31 cellular contexts compared by ENCODE assay signal in the genomic region with DNA sequence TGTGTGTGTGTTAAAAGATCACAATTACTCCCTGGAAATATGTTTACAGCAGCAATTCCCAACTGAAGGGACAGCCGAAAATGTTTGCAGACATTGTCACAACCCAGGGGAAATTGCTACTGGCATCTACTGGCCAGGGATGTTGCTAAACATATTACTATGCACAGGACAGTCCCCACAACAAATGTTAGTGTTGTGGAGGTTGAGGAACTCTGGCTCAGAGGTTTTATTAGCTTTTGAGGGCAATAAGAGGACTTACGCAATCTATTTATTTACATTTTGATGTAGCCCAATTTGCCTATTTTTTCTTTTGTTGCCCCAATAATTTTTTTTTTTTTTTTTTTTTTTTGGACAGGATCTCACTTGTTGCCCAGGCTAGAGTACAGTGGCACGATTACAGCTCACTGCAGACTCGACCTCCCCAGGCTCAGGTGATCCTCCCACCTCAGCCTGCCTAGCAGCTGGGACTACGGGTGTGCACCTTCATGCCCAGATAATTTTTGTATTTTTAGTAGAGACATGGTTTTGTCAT.
"Had no signal": no experiment of that assay in that cellular context is flagged by ENCODE, and none has a peak within 500 bp of the region (broad histone marks: within the 10 kb centered on the region; RNA-seq: fewer than 3 reads in every experiment).

No MANE protein-coding gene starts in this region.

- H3K4me3 ChIP-seq: adrenal gland, SJCRH30, SK-N-MC had no signal

- ATAC-seq: activated CD4-positive, alpha-beta T cell treated with anti-CD3 and anti-CD28 coated beads for 36 hours; activated CD4-positive, CD25-positive, alpha-beta regulatory T cell treated with anti-CD3 and anti-CD28 coated beads, Interleukin-2, amount 50 U/mL, for 24 hours; activated naive CD4-positive, alpha-beta T cell treated with anti-CD3 and anti-CD28 coated beads, Interleukin-2, amount 50 U/mL, for 72 hours; activated T-cell treated with anti-CD3 and anti-CD28 coated beads, Interleukin-2, amount 50 U/mL, for 4 hours; WTC11 had no signal

- H3K27ac ChIP-seq: adrenal gland, SJCRH30, SK-N-MC had no signal

- H3K4me3 Mint-ChIP-seq: activated CD4-positive, alpha-beta memory T cell treated with anti-CD3 and anti-CD28 coated beads for 36 hours; activated CD4-positive, alpha-beta T cell treated with anti-CD3 and anti-CD28 coated beads for 36 hours; activated naive CD4-positive, alpha-beta T cell treated with anti-CD3 and anti-CD28 coated beads for 36 hours; activated T-cell treated with anti-CD3 and anti-CD28 coated beads, Interleukin-2, amount 50 U/mL, for 4 hours; activated T-helper 1 cell treated with anti-CD3 and anti-CD28 coated beads, Interleukin-12 subunit alpha, Interleukin-12 subunit beta, Interleukin-2, Interleukin-4 antibody, amounts not matched to agents 30 ng/mL and 10 ng/mL and 1 ng/mL, durations not matched to agents 14 hours and 24 hours and 36 hours; brain; T-helper 1 cell treated with Interleukin-12 subunit alpha and Interleukin-12 subunit beta and Interleukin-4 antibody, amounts not matched to agents 30 μg/mL and 1 μg/mL, for 36 hours; T-helper 2 cell treated with Interferon-gamma antibody and Interleukin-4, amounts not matched to agents 5 μg/mL and 100 μg/mL, for 36 hours; WTC11 had no signal

- FAIRE-seq: bronchial epithelial cell, TTC549 had no signal

- H3K36me3 Mint-ChIP-seq: activated CD4-positive, alpha-beta memory T cell treated with anti-CD3 and anti-CD28 coated beads for 36 hours; activated naive CD4-positive, alpha-beta T cell treated with anti-CD3 and anti-CD28 coated beads, Interleukin-2, amount 50 U/mL, for 72 hours; brain; WTC11 had no signal

- H3K9me3 ChIP-seq: adrenal gland, SJCRH30 had no signal

- DNase-seq: activated CD4-positive, alpha-beta memory T cell treated with anti-CD3 and anti-CD28 coated beads for 36 hours; activated CD4-positive, alpha-beta T cell treated with anti-CD3 and anti-CD28 coated beads for 36 hours; activated CD4-positive, alpha-beta T cell treated with anti-CD3 and anti-CD28 coated beads, Interleukin-2, amount 50 U/mL, for 1 hour; activated CD8-positive, alpha-beta memory T cell treated with anti-CD3 and anti-CD28 coated beads, Interleukin-2, amount 50 U/mL, for 4 hours; activated gamma-delta T cell treated with Interleukin-2 at 50 U/mL for 16 hours; activated naive CD4-positive, alpha-beta T cell treated with anti-CD3 and anti-CD28 coated beads for 36 hours; activated T-cell treated with anti-CD3 and anti-CD28 coated beads for 4 hours; activated T-cell treated with anti-CD3 and anti-CD28 coated beads, Interleukin-2, amount 50 U/mL, for 4 hours; adrenal gland; caudate nucleus; cerebellar nuclear complex; Karpas-422; MV-4-11; NCI-H1092; NCI-H1436 treated with DMSO at 0.1 percent for 48 hours; NCI-H1694 treated with DMSO at 0.1 percent for 48 hours; NCI-H2029; NCI-H345; NCI-H524 treated with DMSO at 0.1 percent for 48 hours; Right ventricle myocardium superior had no signal

- H3K4me1 ChIP-seq: adrenal gland had no signal

- H3K36me3 ChIP-seq: adrenal gland, SJCRH30 had no signal

- H3K27me3 Mint-ChIP-seq: brain had no signal

- H3K27me3 ChIP-seq: adrenal gland, SJCRH30 had no signal

- H3K9me3 Mint-ChIP-seq: activated CD4-positive, alpha-beta memory T cell treated with anti-CD3 and anti-CD28 coated beads for 36 hours; activated naive CD4-positive, alpha-beta T cell treated with anti-CD3 and anti-CD28 coated beads for 36 hours; activated naive CD4-positive, alpha-beta T cell treated with anti-CD3 and anti-CD28 coated beads, Interleukin-2, amount 50 U/mL, for 72 hours; activated T-cell treated with anti-CD3 and anti-CD28 coated beads, Interleukin-2, amount 50 U/mL, for 4 hours; activated T-helper 1 cell treated with anti-CD3 and anti-CD28 coated beads, Interleukin-12 subunit alpha, Interleukin-12 subunit beta, Interleukin-2, Interleukin-4 antibody, amounts not matched to agents 30 ng/mL and 10 ng/mL and 1 ng/mL, durations not matched to agents 14 hours and 24 hours and 36 hours; T-helper 1 cell treated with Interleukin-12 subunit alpha and Interleukin-12 subunit beta and Interleukin-4 antibody, amounts not matched to agents 30 μg/mL and 1 μg/mL, for 36 hours; T-helper 2 cell treated with Interferon-gamma antibody and Interleukin-4, amounts not matched to agents 5 μg/mL and 100 μg/mL, for 36 hours; WTC11 had no signal

- H3K27ac Mint-ChIP-seq: activated CD4-positive, alpha-beta memory T cell treated with anti-CD3 and anti-CD28 coated beads for 36 hours; activated CD4-positive, alpha-beta T cell treated with anti-CD3 and anti-CD28 coated beads for 36 hours; activated naive CD4-positive, alpha-beta T cell treated with anti-CD3 and anti-CD28 coated beads for 36 hours; activated naive CD4-positive, alpha-beta T cell treated with anti-CD3 and anti-CD28 coated beads, Interleukin-2, amount 50 U/mL, for 72 hours; activated T-helper 1 cell treated with anti-CD3 and anti-CD28 coated beads, Interleukin-12 subunit alpha, Interleukin-12 subunit beta, Interleukin-2, Interleukin-4 antibody, amounts not matched to agents 30 ng/mL and 10 ng/mL and 1 ng/mL, durations not matched to agents 14 hours and 24 hours and 36 hours; T-helper 1 cell treated with Interleukin-12 subunit alpha and Interleukin-12 subunit beta and Interleukin-4 antibody, amounts not matched to agents 30 μg/mL and 1 μg/mL, for 36 hours; T-helper 2 cell treated with Interferon-gamma antibody and Interleukin-4, amounts not matched to agents 5 μg/mL and 100 μg/mL, for 36 hours; WTC11 had no signal
